Comparison of ENCODE assay signal across 8 cellular contexts in the genomic region with DNA sequence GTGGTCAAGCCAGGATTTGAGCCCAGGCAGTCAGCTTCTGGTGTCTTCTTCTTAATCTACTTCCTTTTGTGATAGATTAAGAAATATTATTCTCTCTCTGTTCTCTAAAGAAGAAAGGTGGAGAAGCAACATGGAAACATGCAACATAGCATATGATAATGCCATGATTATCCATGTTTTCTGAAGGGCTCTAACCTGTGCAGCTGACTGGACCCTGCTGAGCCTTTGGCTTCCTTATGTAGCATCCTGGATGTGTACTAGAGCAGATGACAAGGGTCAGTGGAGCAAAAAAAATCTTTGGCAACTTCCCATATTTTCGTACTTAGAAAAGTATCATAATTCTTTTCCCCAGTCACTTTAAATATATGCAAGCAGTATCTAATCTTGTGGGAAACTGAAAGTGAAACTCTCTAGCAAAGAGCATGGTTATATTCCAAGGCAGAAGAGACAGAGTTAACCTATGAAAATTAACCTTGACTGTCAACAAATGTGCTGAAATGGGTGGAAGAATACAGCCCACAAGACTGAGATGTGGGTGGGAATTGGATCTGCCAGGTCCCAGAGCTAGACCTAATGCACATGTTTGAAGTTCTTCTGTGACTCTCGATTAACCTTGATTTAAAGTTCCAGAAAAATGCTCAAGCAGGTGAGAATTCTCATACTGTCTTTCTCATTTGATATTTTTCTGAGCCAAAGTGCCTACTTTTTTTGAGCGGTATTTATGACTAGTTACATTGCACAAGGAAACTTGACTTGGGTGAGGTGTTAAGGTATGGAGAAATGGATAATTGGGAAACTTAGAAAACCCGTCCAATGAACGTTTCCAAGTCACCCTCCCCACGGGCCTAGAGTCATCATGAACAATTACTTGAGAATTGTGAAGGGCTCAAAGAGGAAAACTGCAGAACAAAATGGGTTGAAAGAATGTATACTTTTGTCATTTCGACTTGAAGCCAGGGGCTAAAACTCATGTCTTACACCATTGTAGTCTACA.
A peak's percentile ranks its signal among the peaks of the same experiment; 100 is the strongest.
DNase-seq lines count a peak whose midpoint lies in the region; ATAC-seq and TF ChIP-seq lines count a peak whose summit lies in the region.

No MANE protein-coding gene starts in this region.

- TF ChIP-seq CTCF in brain microvascular endothelial cell (IDR thresholded peaks at IDR 0.05; ENCODE audit: low read depth, low read length, missing control alignments), result no peak

- in situ Hi-C loops in brain microvascular endothelial cell (cut with HindIII; ENCODE audit: low pct_ligation_motif_present, low sequenced_read_pairs), result no loop called here

- no peaks in the 10 kb centered on the region for H3K36me3 ChIP-seq in brain microvascular endothelial cell (replicated peaks)

- no peak overlapping the region for H3K4me3 ChIP-seq in brain microvascular endothelial cell (ENCODE audit: low read depth, low read length)

- no peak overlapping the region for H3K27ac ChIP-seq in brain microvascular endothelial cell

- H3K27me3 ChIP-seq in brain microvascular endothelial cell (replicated peaks), result no peaks in the 10 kb centered on the region

- ATAC-seq in GM21619 (IDR thresholded peaks at IDR 0.05; ENCODE audit: unreplicated experiment), result peak; percentile 70

- DNase-seq in EH (ENCODE audit: low read depth) (peak; percentile 51), NOMO-1 treated with dmso at 0.1 percent for 144 hours (lab: John Stamatoyannopoulos, UW; ENCODE audit: unreplicated experiment) (peak; percentile 65), iris pigment epithelial cell (ENCODE audit: low read depth) (peak; percentile 70), GDM1 (lab: John Stamatoyannopoulos, UW) (no peak), brain microvascular endothelial cell (no peak)
- no peak for DNase-seq in stimulated activated naive CD4-positive, alpha-beta T cell treated with Interleukin-2 at 50 U/mL for 16 hours (lab: John Stamatoyannopoulos, UW)
- no peak for DNase-seq in stimulated activated CD8-positive, alpha-beta memory T cell treated with anti-CD3 and anti-CD28 coated beads, Interleukin-4, amount 100 ng/mL, for 48 hours

Comparison
In these comparisons a context has a peak if more than half of its experiments do, and no peak if none do; other contexts are left out.
1. DNase-seq: peak in EH (single experiment), NOMO-1 treated with dmso at 0.1 percent for 144 hours (single experiment) and iris pigment epithelial cell (single experiment); none in stimulated activated naive CD4-positive, alpha-beta T cell treated with Interleukin-2 at 50 U/mL for 16 hours (single experiment), GDM1 (single experiment), brain microvascular endothelial cell (single experiment) and stimulated activated CD8-positive, alpha-beta memory T cell treated with anti-CD3 and anti-CD28 coated beads, Interleukin-4, amount 100 ng/mL, for 48 hours (single experiment).